16 cellular contexts compared by ENCODE assay signal in genomic region chr5:149172709-149173505, GRCh38. TPM values are rescaled to one million over a fixed set of nuclear protein-coding genes. Genes with fewer than 3 reads are reported as not detected.
A peak's percentile ranks its signal among the peaks of the same experiment; 100 is the strongest.
DNase-seq lines count a peak whose midpoint lies in the region; ATAC-seq and TF ChIP-seq lines count a peak whose summit lies in the region.
"Had no signal": no experiment of that assay in that cellular context is flagged by ENCODE, and none has a peak within 500 bp of the region (broad histone marks: within the 10 kb centered on the region; RNA-seq: fewer than 3 reads in every experiment).

No MANE protein-coding gene starts in this region.

- no peak for TF ChIP-seq POLR2A in vagina (IDR thresholded peaks at IDR 0.05)

- H3K27ac ChIP-seq in right atrium auricular region (peak overlapping the region; percentile 76 to 94), brain microvascular endothelial cell (peak overlapping the region; percentile 92), lower lobe of right lung (peak overlapping the region; percentile 41), vagina (peak overlapping the region; percentile 40)
- no peak overlapping the region for H3K27ac ChIP-seq in effector memory CD4-positive, alpha-beta T cell (ENCODE audit: insufficient read depth, low read length, poor library complexity, severe bottlenecking)
- H3K27ac ChIP-seq: SJCRH30 had no signal

- no peaks in the 10 kb centered on the region for H3K27me3 ChIP-seq in right atrium auricular region
- no peaks in the 10 kb centered on the region for H3K27me3 ChIP-seq in brain microvascular endothelial cell (replicated peaks)
- H3K27me3 ChIP-seq in lower lobe of right lung (ENCODE audit: low read depth) = no peaks in the 10 kb centered on the region
- H3K27me3 ChIP-seq in vagina = no peaks in the 10 kb centered on the region
- no peaks in the 10 kb centered on the region for H3K27me3 ChIP-seq in effector memory CD4-positive, alpha-beta T cell (replicated peaks; ENCODE audit: control insufficient read depth, insufficient read depth, low read length, poor library complexity, severe bottlenecking)
- H3K27me3 ChIP-seq: SJCRH30, upper lobe of left lung had no signal

- H3K36me3 Mint-ChIP-seq in nephron progenitor cell (ENCODE audit: low read depth) = no peaks in the 10 kb centered on the region

- no peak for ATAC-seq in left ventricle myocardium superior
- no peak for ATAC-seq in lower lobe of right lung

- peaks cover 24% of the 10 kb centered on the region for H3K4me1 Mint-ChIP-seq in nephron progenitor cell

- no peak overlapping the region for H3K27ac Mint-ChIP-seq in nephron progenitor cell
- H3K27ac Mint-ChIP-seq: activated CD4-positive, alpha-beta T cell treated with anti-CD3 and anti-CD28 coated beads for 36 hours had no signal

- TF ChIP-seq CTCF in right atrium auricular region (IDR thresholded peaks at IDR 0.05) (no peak), brain microvascular endothelial cell (IDR thresholded peaks at IDR 0.05; ENCODE audit: low read depth, low read length, missing control alignments) (no peak), lower lobe of right lung (IDR thresholded peaks at IDR 0.05) (no peak), vagina (IDR thresholded peaks at IDR 0.05) (no peak), nephron progenitor cell (IDR thresholded peaks at IDR 0.05) (no peak)

- in situ Hi-C loops in brain microvascular endothelial cell (cut with HindIII; ENCODE audit: low pct_ligation_motif_present, low sequenced_read_pairs) = no loop called here

- intact Hi-C loops in left ventricle myocardium superior (cut with micrococcal nuclease) (no loop called here), lower lobe of right lung (cut with DNase I) (no loop called here), vagina (cut with DNase I) (no loop called here)

- H3K4me3 Mint-ChIP-seq in nephron progenitor cell = no peak overlapping the region
- H3K4me3 Mint-ChIP-seq: activated CD4-positive, alpha-beta T cell treated with anti-CD3 and anti-CD28 coated beads for 36 hours had no signal

- H3K4me3 ChIP-seq in right atrium auricular region = no peak overlapping the region
- H3K4me3 ChIP-seq in brain microvascular endothelial cell (ENCODE audit: low read depth, low read length) = no peak overlapping the region
- H3K4me3 ChIP-seq in lower lobe of right lung = no peak overlapping the region
- no peak overlapping the region for H3K4me3 ChIP-seq in vagina
- no peak overlapping the region for H3K4me3 ChIP-seq in effector memory CD4-positive, alpha-beta T cell (ENCODE audit: insufficient read depth, low read depth, low read length, poor library complexity, severe bottlenecking)
- H3K4me3 ChIP-seq: SJCRH30, upper lobe of left lung had no signal

- H3K9me3 ChIP-seq in right atrium auricular region (no peaks in the 10 kb centered on the region), lower lobe of right lung (no peaks in the 10 kb centered on the region), vagina (no peaks in the 10 kb centered on the region)
- no peaks in the 10 kb centered on the region for H3K9me3 ChIP-seq in effector memory CD4-positive, alpha-beta T cell (ENCODE audit: control insufficient read depth, low read length)
- H3K9me3 ChIP-seq: SJCRH30, upper lobe of left lung had no signal

- H3K9me3 Mint-ChIP-seq in nephron progenitor cell = no peaks in the 10 kb centered on the region

- H3K4me1 ChIP-seq in right atrium auricular region (peaks cover 0 to 72% of the 10 kb centered on the region in 2 donors), lower lobe of right lung (peaks cover 42% of the 10 kb centered on the region), vagina (peaks cover 42% of the 10 kb centered on the region)
- H3K4me1 ChIP-seq in effector memory CD4-positive, alpha-beta T cell (ENCODE audit: control insufficient read depth, insufficient read depth, low read length, poor library complexity, severe bottlenecking) = no peaks in the 10 kb centered on the region
- H3K4me1 ChIP-seq: SJCRH30 had no signal

- H3K36me3 ChIP-seq in right atrium auricular region (no peaks in the 10 kb centered on the region), brain microvascular endothelial cell (replicated peaks) (no peaks in the 10 kb centered on the region), lower lobe of right lung (no peaks in the 10 kb centered on the region), vagina (no peaks in the 10 kb centered on the region)
- no peaks in the 10 kb centered on the region for H3K36me3 ChIP-seq in effector memory CD4-positive, alpha-beta T cell (ENCODE audit: control insufficient read depth, insufficient read depth, low read length)
- H3K36me3 ChIP-seq: SJCRH30, upper lobe of left lung had no signal

- no peak for DNase-seq in right atrium auricular region (ENCODE audit: low spot score)
- no peak for DNase-seq in left ventricle myocardium superior
- no peak for DNase-seq in brain microvascular endothelial cell
- DNase-seq in lower lobe of right lung = no peak
- no peak for DNase-seq in vagina (ENCODE audit: extremely low spot score in 2 of 2)
- no peak for DNase-seq in effector memory CD4-positive, alpha-beta T cell
- DNase-seq in NCI-H1436 treated with DMSO at 0.1 percent for 48 hours (lab: John Stamatoyannopoulos, UW) = no peak
- no peak for DNase-seq in nephron progenitor cell
- DNase-seq: activated effector memory CD4-positive, alpha-beta T cell treated with Interleukin-2 at 50 U/mL for 16 hours; DND-41; mesendoderm; NCI-H1105; NCI-H510A treated with DMSO at 0.1 percent for 48 hours; SJCRH30 had no signal

- H3K27me3 Mint-ChIP-seq in nephron progenitor cell (ENCODE audit: low read depth, poor library complexity) = peaks cover 14% of the 10 kb centered on the region

RNA-seq across cellular contexts. Expression of gene ABLIM3, which starts 31.6 kb away (rescaled TPM):
- 100 to 1,000 TPM; 109 to 145 TPM for total RNA-seq in right atrium auricular region
- 130 TPM for total RNA-seq in left ventricle myocardium superior
- 26.7 TPM for total RNA-seq in lower lobe of right lung
- 50.8 TPM for total RNA-seq in vagina
